In the genomic region with DNA sequence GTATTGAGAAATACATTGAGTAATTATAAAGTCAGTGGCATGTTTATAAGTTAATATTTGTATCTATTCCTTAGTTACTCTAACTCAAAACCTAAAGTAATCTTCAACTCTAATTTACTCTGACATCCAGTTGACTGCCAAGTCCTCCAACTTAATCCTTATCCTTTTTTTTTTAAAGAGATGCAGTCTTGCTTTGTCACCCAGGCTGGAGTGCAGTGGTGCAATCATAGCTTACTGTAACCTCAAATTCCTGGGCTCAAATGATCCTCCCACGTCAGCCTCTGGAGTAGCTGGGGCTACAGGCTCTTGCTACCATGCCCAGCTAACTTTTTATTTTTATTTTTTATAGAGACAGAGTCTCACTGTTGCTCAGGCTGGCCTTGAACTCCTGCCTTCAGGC, we compare ENCODE assay signal across 2 cellular contexts.
A peak's percentile ranks its signal among the peaks of the same experiment; 100 is the strongest.
TF ChIP-seq lines count a peak whose summit lies in the region.

No MANE protein-coding gene starts in this region.

TF ChIP-seq in IMR-90, 13 proteins besides CTCF, POLR2A, EP300 and RAD21:
- TF ChIP-seq, protein P1, sequence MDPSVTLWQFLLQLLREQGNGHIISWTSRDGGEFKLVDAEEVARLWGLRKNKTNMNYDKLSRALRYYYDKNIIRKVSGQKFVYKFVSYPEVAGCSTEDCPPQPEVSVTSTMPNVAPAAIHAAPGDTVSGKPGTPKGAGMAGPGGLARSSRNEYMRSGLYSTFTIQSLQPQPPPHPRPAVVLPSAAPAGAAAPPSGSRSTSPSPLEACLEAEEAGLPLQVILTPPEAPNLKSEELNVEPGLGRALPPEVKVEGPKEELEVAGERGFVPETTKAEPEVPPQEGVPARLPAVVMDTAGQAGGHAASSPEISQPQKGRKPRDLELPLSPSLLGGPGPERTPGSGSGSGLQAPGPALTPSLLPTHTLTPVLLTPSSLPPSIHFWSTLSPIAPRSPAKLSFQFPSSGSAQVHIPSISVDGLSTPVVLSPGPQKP (IDR thresholded peaks at IDR 0.05; ENCODE audit: borderline replicate concordance, low read depth, low read length), result no peak
- peak; percentile 78; the same call in 1 of the 2 replicates for TF ChIP-seq NFE2L2 (IDR thresholded peaks at IDR 0.05; ENCODE audit: low read depth, low read length)
- TF ChIP-seq MAFK (IDR thresholded peaks at IDR 0.05; ENCODE audit: low read depth, low read length), result no peak
- TF ChIP-seq CEBPB (IDR thresholded peaks at IDR 0.05; ENCODE audit: low read depth, low read length), result peak; percentile 93
- no peak for TF ChIP-seq BHLHE40 (IDR thresholded peaks at IDR 0.05; ENCODE audit: low read depth, low read length)
- no peak for TF ChIP-seq FOS (IDR thresholded peaks at IDR 0.05; ENCODE audit: low read depth, low read length)
- TF ChIP-seq, protein P2, sequence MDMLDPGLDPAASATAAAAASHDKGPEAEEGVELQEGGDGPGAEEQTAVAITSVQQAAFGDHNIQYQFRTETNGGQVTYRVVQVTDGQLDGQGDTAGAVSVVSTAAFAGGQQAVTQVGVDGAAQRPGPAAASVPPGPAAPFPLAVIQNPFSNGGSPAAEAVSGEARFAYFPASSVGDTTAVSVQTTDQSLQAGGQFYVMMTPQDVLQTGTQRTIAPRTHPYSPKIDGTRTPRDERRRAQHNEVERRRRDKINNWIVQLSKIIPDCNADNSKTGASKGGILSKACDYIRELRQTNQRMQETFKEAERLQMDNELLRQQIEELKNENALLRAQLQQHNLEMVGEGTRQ (IDR thresholded peaks at IDR 0.05; ENCODE audit: low read depth, low read length), result no peak
- TF ChIP-seq MXI1 (IDR thresholded peaks at IDR 0.05; ENCODE audit: borderline replicate concordance, low read depth, low read length), result no peak
- no peak for TF ChIP-seq MAZ (IDR thresholded peaks at IDR 0.05; ENCODE audit: borderline replicate concordance, low read depth, low read length)
- no peak for TF ChIP-seq RFX5 (IDR thresholded peaks at IDR 0.05; ENCODE audit: low read depth, low read length)
- no peak for TF ChIP-seq CHD1 (IDR thresholded peaks at IDR 0.05; ENCODE audit: low read depth, low read length)
- TF ChIP-seq SMC3 (IDR thresholded peaks at IDR 0.05; ENCODE audit: low read depth, low read length), result no peak; the same call in 1 of the 2 replicates
- TF ChIP-seq RCOR1 (IDR thresholded peaks at IDR 0.05; ENCODE audit: insufficient replicate concordance, low read length), result peak; percentile 66

TF ChIP-seq in K562, 482 proteins besides CTCF, POLR2A, EP300 and RAD21:
- TF ChIP-seq PHF20 (IDR thresholded peaks at IDR 0.05; ENCODE audit: partially characterized antibody) (no peak), RBFOX2 (IDR thresholded peaks at IDR 0.05; ENCODE audit: low read depth, low read length) (no peak), ZNF444 (CRISPR knock-in tag; IDR thresholded peaks at IDR 0.05) (no peak), CEBPG (CRISPR knock-in tag; IDR thresholded peaks at IDR 0.05) (no peak), CEBPG (tag; conservative IDR thresholded peaks at IDR 0.05 in 1 of 2, IDR thresholded peaks at IDR 0.05 in 1 of 2) (0 out of 4 replicates have a peak, but pooled peaks of 1 of the 2 experiments have one; percentile 36), GABPA (tag; conservative IDR thresholded peaks at IDR 0.05; ENCODE audit: low read depth) (no peak), SAFB (IDR thresholded peaks at IDR 0.05; ENCODE audit: borderline replicate concordance, low read depth, low read length) (no peak), MEF2D (tag; conservative IDR thresholded peaks at IDR 0.05; ENCODE audit: low read depth) (no peak), HIVEP1 (CRISPR knock-in tag; IDR thresholded peaks at IDR 0.05) (no peak), CEBPB (tag; IDR thresholded peaks at IDR 0.05) (peak; percentile 61), XRCC5 (IDR thresholded peaks at IDR 0.05; ENCODE audit: low read depth, low read length) (no peak), ZNF282 (CRISPR knock-in tag; IDR thresholded peaks at IDR 0.05) (no peak), RBM34 (IDR thresholded peaks at IDR 0.05; ENCODE audit: borderline replicate concordance, insufficient read depth, low read length) (no peak), ZZZ3 (IDR thresholded peaks at IDR 0.05) (no peak), NFE2 (IDR thresholded peaks at IDR 0.05; ENCODE audit: low read depth) (peak; percentile 7; the same call in 1 of the 2 replicates), ZNF134 (CRISPR knock-in tag; conservative IDR thresholded peaks at IDR 0.05) (no peak), ILK (tag; IDR thresholded peaks at IDR 0.05; ENCODE audit: borderline replicate concordance, low read depth) (no peak), HMGN3 (IDR thresholded peaks at IDR 0.05; ENCODE audit: borderline replicate concordance, extremely low read depth, insufficient read length, low read depth, low read length) (no peak), HDAC8 (tag; IDR thresholded peaks at IDR 0.05) (no peak)
- TF ChIP-seq, protein P3, sequence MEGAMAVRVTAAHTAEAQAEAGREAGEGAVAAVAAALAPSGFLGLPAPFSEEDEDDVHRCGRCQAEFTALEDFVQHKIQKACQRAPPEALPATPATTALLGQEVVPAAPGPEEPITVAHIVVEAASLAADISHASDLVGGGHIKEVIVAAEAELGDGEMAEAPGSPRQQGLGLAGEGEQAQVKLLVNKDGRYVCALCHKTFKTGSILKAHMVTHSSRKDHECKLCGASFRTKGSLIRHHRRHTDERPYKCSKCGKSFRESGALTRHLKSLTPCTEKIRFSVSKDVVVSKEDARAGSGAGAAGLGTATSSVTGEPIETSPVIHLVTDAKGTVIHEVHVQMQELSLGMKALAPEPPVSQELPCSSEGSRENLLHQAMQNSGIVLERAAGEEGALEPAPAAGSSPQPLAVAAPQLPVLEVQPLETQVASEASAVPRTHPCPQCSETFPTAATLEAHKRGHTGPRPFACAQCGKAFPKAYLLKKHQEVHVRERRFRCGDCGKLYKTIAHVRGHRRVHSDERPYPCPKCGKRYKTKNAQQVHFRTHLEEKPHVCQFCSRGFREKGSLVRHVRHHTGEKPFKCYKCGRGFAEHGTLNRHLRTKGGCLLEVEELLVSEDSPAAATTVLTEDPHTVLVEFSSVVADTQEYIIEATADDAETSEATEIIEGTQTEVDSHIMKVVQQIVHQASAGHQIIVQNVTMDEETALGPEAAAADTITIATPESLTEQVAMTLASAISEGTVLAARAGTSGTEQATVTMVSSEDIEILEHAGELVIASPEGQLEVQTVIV (CRISPR knock-in tag; IDR thresholded peaks at IDR 0.05; ENCODE audit: borderline replicate concordance), result no peak
- TF ChIP-seq, protein P4, sequence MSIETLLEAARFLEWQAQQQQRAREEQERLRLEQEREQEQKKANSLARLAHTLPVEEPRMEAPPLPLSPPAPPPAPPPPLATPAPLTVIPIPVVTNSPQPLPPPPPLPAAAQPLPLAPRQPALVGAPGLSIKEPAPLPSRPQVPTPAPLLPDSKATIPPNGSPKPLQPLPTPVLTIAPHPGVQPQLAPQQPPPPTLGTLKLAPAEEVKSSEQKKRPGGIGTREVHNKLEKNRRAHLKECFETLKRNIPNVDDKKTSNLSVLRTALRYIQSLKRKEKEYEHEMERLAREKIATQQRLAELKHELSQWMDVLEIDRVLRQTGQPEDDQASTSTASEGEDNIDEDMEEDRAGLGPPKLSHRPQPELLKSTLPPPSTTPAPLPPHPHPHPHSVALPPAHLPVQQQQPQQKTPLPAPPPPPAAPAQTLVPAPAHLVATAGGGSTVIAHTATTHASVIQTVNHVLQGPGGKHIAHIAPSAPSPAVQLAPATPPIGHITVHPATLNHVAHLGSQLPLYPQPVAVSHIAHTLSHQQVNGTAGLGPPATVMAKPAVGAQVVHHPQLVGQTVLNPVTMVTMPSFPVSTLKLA (conservative IDR thresholded peaks at IDR 0.05), result no peak
- TF ChIP-seq, protein P5, sequence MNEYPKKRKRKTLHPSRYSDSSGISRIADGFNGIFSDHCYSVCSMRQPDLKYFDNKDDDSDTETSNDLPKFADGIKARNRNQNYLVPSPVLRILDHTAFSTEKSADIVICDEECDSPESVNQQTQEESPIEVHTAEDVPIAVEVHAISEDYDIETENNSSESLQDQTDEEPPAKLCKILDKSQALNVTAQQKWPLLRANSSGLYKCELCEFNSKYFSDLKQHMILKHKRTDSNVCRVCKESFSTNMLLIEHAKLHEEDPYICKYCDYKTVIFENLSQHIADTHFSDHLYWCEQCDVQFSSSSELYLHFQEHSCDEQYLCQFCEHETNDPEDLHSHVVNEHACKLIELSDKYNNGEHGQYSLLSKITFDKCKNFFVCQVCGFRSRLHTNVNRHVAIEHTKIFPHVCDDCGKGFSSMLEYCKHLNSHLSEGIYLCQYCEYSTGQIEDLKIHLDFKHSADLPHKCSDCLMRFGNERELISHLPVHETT (CRISPR knock-in tag; conservative IDR thresholded peaks at IDR 0.05 in 1 of 2, IDR thresholded peaks at IDR 0.05 in 1 of 2), result no peak
- TF ChIP-seq, protein P6, sequence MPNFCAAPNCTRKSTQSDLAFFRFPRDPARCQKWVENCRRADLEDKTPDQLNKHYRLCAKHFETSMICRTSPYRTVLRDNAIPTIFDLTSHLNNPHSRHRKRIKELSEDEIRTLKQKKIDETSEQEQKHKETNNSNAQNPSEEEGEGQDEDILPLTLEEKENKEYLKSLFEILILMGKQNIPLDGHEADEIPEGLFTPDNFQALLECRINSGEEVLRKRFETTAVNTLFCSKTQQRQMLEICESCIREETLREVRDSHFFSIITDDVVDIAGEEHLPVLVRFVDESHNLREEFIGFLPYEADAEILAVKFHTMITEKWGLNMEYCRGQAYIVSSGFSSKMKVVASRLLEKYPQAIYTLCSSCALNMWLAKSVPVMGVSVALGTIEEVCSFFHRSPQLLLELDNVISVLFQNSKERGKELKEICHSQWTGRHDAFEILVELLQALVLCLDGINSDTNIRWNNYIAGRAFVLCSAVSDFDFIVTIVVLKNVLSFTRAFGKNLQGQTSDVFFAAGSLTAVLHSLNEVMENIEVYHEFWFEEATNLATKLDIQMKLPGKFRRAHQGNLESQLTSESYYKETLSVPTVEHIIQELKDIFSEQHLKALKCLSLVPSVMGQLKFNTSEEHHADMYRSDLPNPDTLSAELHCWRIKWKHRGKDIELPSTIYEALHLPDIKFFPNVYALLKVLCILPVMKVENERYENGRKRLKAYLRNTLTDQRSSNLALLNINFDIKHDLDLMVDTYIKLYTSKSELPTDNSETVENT (CRISPR knock-in tag; IDR thresholded peaks at IDR 0.05), result no peak
TF ChIP-seq in K562: peak in this region for 3.
